In genomic region chr1:228500901-228501871, GRCh38 we compare ENCODE assay signal across 9 cellular contexts. TPM values are rescaled to one million over a fixed set of nuclear protein-coding genes. Genes with fewer than 3 reads are reported as not detected.
DNase-seq lines count a peak whose midpoint lies in the region; ATAC-seq, FAIRE-seq and TF ChIP-seq lines count a peak whose summit lies in the region.
"Had no signal": no experiment of that assay in that cellular context is flagged by ENCODE, and none has a peak within 500 bp of the region (broad histone marks: within the 10 kb centered on the region; RNA-seq: fewer than 3 reads in every experiment).

No MANE protein-coding gene starts in this region.

- H3K9ac ChIP-seq in HepG2 (ENCODE audit: insufficient read depth, low read depth, low read length): peak overlapping the region; percentile 25; the same call in 1 of the 2 replicates

- WGBS in HepG2 (ENCODE audit: low lambda C conversion rate): 2% methylated on average over 3 of the region's 23 CpGs

- H3K36me3 ChIP-seq in HepG2 (replicated peaks in 1 of 2; ENCODE audit: control insufficient read depth in 1 of 2, insufficient read depth in 2 of 2, low read length in 2 of 2): no peaks in the 10 kb centered on the region

- peak; percentile 90 for TF ChIP-seq CTCF in HepG2 (CRISPR knock-in tag; IDR thresholded peaks at IDR 0.05)

- H3K27me3 ChIP-seq in HepG2 (ENCODE audit: control insufficient read depth in 1 of 2, insufficient read depth in 2 of 2, low read length in 2 of 2): peaks cover 0 to 1% of the 10 kb centered on the region in 2 experiments; a peak in 1 of 5 replicates

- H3K4me3 ChIP-seq in HepG2 (replicated peaks in 1 of 3; ENCODE audit: insufficient read depth in 1 of 3, low read depth in 2 of 3, low read length in 3 of 3): peak overlapping the region; percentile 2 to 53 (median 24); a peak in 5 of 6 replicates

- TF ChIP-seq RAD21 in HepG2 (CRISPR knock-in tag; IDR thresholded peaks at IDR 0.05): peak; percentile 57; the same call in 1 of the 2 replicates

- BruUV-seq in HepG2 (replicated peaks; lab: Mats Ljungman, UMichigan): no TSS peak

- intact Hi-C loops in HepG2 (cut with micrococcal nuclease; ENCODE audit: unreplicated experiment): loop anchor here (1.0 kb wide), 1 partner anchor 14 kb away; no protein-coding TSS in a partner anchor

- no peak overlapping the region for H2AFZ ChIP-seq in HepG2 (ENCODE audit: low read length)

- in situ Hi-C loops in HepG2 (cut with HindIII; ENCODE audit: extremely low pct_ligation_motif_present, low pct_unique_long_range_greater_than_20kb): no loop called here

- H3K4me1 ChIP-seq in HepG2 (ENCODE audit: insufficient read depth, low read length): peaks cover 18% of the 10 kb centered on the region

- no peak for TF ChIP-seq POLR2A in HepG2 (IDR thresholded peaks at IDR 0.05; ENCODE audit: insufficient read depth in 1 of 2, low read depth in 2 of 2, low read length in 2 of 2)

- CTCF ChIA-PET in HepG2 (lab: Yijun Ruan, JAX; ENCODE audit: low intra/inter-chr PET ratio, low total read pairs): interaction anchor here (1.0 to 1.9 kb wide), 3 partner anchors 14 to 30 kb away, joined by 4 to 11 read pairs (median 11); no protein-coding TSS in a partner anchor

- DNase-seq in C1 segment of cervical spinal cord (lab: John Stamatoyannopoulos, UW): peak in 13 of 14 donors; percentile 18 to 74 (median 41)
- peak; percentile 85 for DNase-seq in GM19240 (ENCODE audit: insufficient read length, low spot score)
- peak; percentile 80 for DNase-seq in NCI-H460 (ENCODE audit: extremely low read depth, low read depth)
- DNase-seq in activated CD4-positive, alpha-beta T cell treated with anti-CD3 and anti-CD28 coated beads for 1 hour: peak; percentile 79
- DNase-seq in cerebellar nuclear complex (lab: John Stamatoyannopoulos, UW): peak; percentile 12 to 71
- peak; percentile 76 for DNase-seq in HepG2 (ENCODE audit: low spot score)
- peak; percentile 81 to 85 for DNase-seq in stimulated activated CD4-positive, alpha-beta T cell treated with anti-CD3 and anti-CD28 coated beads, Interleukin-4, amount 100 ng/mL, for 4 hours

- ATAC-seq in HG03378 (IDR thresholded peaks at IDR 0.05; ENCODE audit: unreplicated experiment): peak; percentile 93
- ATAC-seq in HepG2: peak; percentile 90

- POLR2A ChIA-PET in HepG2 (lab: Yijun Ruan, JAX): interaction anchor here (1.0 to 1.9 kb wide), 3 partner anchors 11 to 336 kb away, joined by 3 to 7 read pairs (median 5); partner anchors contain the start of gene RNF187

- H3K9me3 ChIP-seq in HepG2 (ENCODE audit: low read length): no peaks in the 10 kb centered on the region

- TF ChIP-seq EP300 in HepG2 (IDR thresholded peaks at IDR 0.05; ENCODE audit: low read depth in 2 of 2, low read length in 2 of 2) (no peak), HepG2 (CRISPR knock-in tag; IDR thresholded peaks at IDR 0.05; ENCODE audit: borderline replicate concordance) (no peak)

- peak; percentile 93 for FAIRE-seq in HepG2 (lab: Jason Lieb, UNC)
- FAIRE-seq: colon had no signal

- peak overlapping the region; percentile 79 for H3K4me2 ChIP-seq in HepG2 (ENCODE audit: low read depth, low read length)

- H3K79me2 ChIP-seq in HepG2 (ENCODE audit: insufficient read depth, low read length): no peaks in the 10 kb centered on the region

- H3K27ac ChIP-seq in HepG2 (ENCODE audit: extremely low read length, insufficient read depth, low read length): no peak overlapping the region

- H4K20me1 ChIP-seq in HepG2 (ENCODE audit: insufficient read depth, low read length): no peaks in the 10 kb centered on the region

TF ChIP-seq in HepG2, 621 proteins besides CTCF, POLR2A, EP300 and RAD21 (continues in another document):
- TF ChIP-seq ZNF557 (CRISPR knock-in tag; IDR thresholded peaks at IDR 0.05) (0 out of 2 replicates have a peak, but pooled peaks have one; percentile 51), ZNF563 (CRISPR knock-in tag; IDR thresholded peaks at IDR 0.05) (no peak), PBX3 (CRISPR knock-in tag; IDR thresholded peaks at IDR 0.05; ENCODE audit: borderline replicate concordance) (no peak), HINFP (CRISPR knock-in tag; IDR thresholded peaks at IDR 0.05; ENCODE audit: low read depth) (no peak), ARID5B (CRISPR knock-in tag; IDR thresholded peaks at IDR 0.05) (0 out of 2 replicates have a peak, but pooled peaks have one; percentile 41), SP4 (CRISPR knock-in tag; IDR thresholded peaks at IDR 0.05) (peak; percentile 62), SMARCC2 (IDR thresholded peaks at IDR 0.05) (no peak), BRCA1 (CRISPR knock-in tag; IDR thresholded peaks at IDR 0.05) (no peak), ZMYM2 (CRISPR knock-in tag; IDR thresholded peaks at IDR 0.05) (no peak)

RNA-seq across cellular contexts. Expression of gene RNF187, which starts 14.0 kb away (rescaled TPM):
- 120 and 146 TPM in 2 replicates for total RNA-seq in NCI-H460 (2014; rRNA removed; shearing (Covaris generic))
- 40.2 and 45.7 TPM in 2 replicates for polyA plus RNA-seq in NCI-H460 (2014; cell fraction: nucleus; rRNA removed)
- 43.0 and 59.4 TPM in 2 replicates for total RNA-seq in HepG2 (2016; rRNA removed; fragmentation: Illumina TruSeq; extraction: Trizol)
- 8.6 and 11.6 TPM in 2 replicates for total RNA-seq in HepG2 (2016; cell fraction: cytosol; rRNA removed; fragmentation: Illumina TruSeq; extraction: Trizol; ENCODE audit: low read depth)
- 41.8 and 57.0 TPM in 2 replicates for total RNA-seq in HepG2 (2016; cell fraction: insoluble cytoplasmic fraction; rRNA removed; fragmentation: Illumina TruSeq; extraction: Trizol)
- total RNA-seq in HepG2 (2016; cell fraction: membrane; rRNA removed; fragmentation: Illumina TruSeq; extraction: Trizol): 21.8 and 27.3 TPM in 2 replicates
- 22.1 and 22.9 TPM in 2 replicates for total RNA-seq in HepG2 (2016; cell fraction: nucleus; rRNA removed; fragmentation: Illumina TruSeq; extraction: Trizol)
- polyA plus RNA-seq in HepG2 (2011; rRNA removed): 41.2 and 41.3 TPM in 2 replicates
- polyA plus RNA-seq in HepG2 (2011; cell fraction: cytosol; rRNA removed): 38.3 TPM in 2 replicates
- 22.6 and 27.4 TPM in 2 replicates for polyA plus RNA-seq in HepG2 (2011; cell fraction: nucleus; rRNA removed)
- polyA plus RNA-seq in HepG2 (2012): 48.3 and 79.3 TPM in 2 replicates
- polyA plus RNA-seq in HepG2 (2016; cell fraction: cytosol; fragmentation: Illumina TruSeq; extraction: Trizol; ENCODE audit: low read depth): 10.5 and 14.2 TPM in 2 replicates
- polyA plus RNA-seq in HepG2 (2016; cell fraction: insoluble cytoplasmic fraction; fragmentation: Illumina TruSeq; extraction: Trizol; ENCODE audit: low read depth): 64.2 and 75.2 TPM in 2 replicates
- polyA plus RNA-seq in HepG2 (2016; cell fraction: membrane; fragmentation: Illumina TruSeq; extraction: Trizol; ENCODE audit: low read depth): 22.9 and 27.3 TPM in 2 replicates
- polyA plus RNA-seq in HepG2 (2016; cell fraction: nucleus; fragmentation: Illumina TruSeq; extraction: Trizol; ENCODE audit: insufficient read depth, low read depth): 45.5 and 53.2 TPM in 2 replicates
- 55.5 and 56.5 TPM in 2 replicates for polyA minus RNA-seq in HepG2 (2011; rRNA and poly(A)+ RNA removed; ENCODE audit: low replicate concordance)
- 29.7 and 36.4 TPM in 2 replicates for polyA minus RNA-seq in HepG2 (2011; cell fraction: cytosol; rRNA and poly(A)+ RNA removed)
- polyA minus RNA-seq in HepG2 (2011; cell fraction: nucleus; rRNA and poly(A)+ RNA removed): 16.2 and 16.4 TPM in 2 replicates
